12 cellular contexts compared by ENCODE assay signal in genomic region chr3:56456117-56456516, GRCh38.
DNase-seq lines count a peak whose midpoint lies in the region; TF ChIP-seq lines count a peak whose summit lies in the region.
"Had no signal": no experiment of that assay in that cellular context is flagged by ENCODE, and none has a peak within 500 bp of the region (broad histone marks: within the 10 kb centered on the region; RNA-seq: fewer than 3 reads in every experiment).

No MANE protein-coding gene starts in this region.

- no peaks in the 10 kb centered on the region for H3K36me3 ChIP-seq in brain microvascular endothelial cell (replicated peaks)

- no peak overlapping the region for H3K4me3 ChIP-seq in brain microvascular endothelial cell (ENCODE audit: low read depth, low read length)

- DNase-seq in NCI-H1092 treated with DMSO at 0.1 percent for 48 hours (lab: John Stamatoyannopoulos, UW) (peak; percentile 21), NCI-H1092 (lab: John Stamatoyannopoulos, UW) (no peak), COR-L47 (lab: John Stamatoyannopoulos, UW) (peak; percentile 21), NCI-H2081 treated with DMSO at 0.1 percent for 48 hours (lab: John Stamatoyannopoulos, UW) (peak; percentile 82), brain microvascular endothelial cell (no peak)
- no peak for DNase-seq in activated CD8-positive, alpha-beta memory T cell treated with anti-CD3 and anti-CD28 coated beads for 24 hours
- DNase-seq: Caco-2; CD8-positive, alpha-beta T cell; DMS53; IMR-90 had no signal

- no peaks in the 10 kb centered on the region for H3K27me3 ChIP-seq in brain microvascular endothelial cell (replicated peaks)

- in situ Hi-C loops in brain microvascular endothelial cell (cut with HindIII; ENCODE audit: low pct_ligation_motif_present, low sequenced_read_pairs): no loop called here

- no peak for TF ChIP-seq CTCF in VCaP (conservative IDR thresholded peaks at IDR 0.05)
- TF ChIP-seq CTCF in brain microvascular endothelial cell (IDR thresholded peaks at IDR 0.05; ENCODE audit: low read depth, low read length, missing control alignments): no peak

- peak overlapping the region; percentile 46 for H3K27ac ChIP-seq in VCaP
- no peak overlapping the region for H3K27ac ChIP-seq in brain microvascular endothelial cell
- H3K27ac ChIP-seq: 22Rv1 had no signal

Comparison
In these comparisons a context has a peak if more than half of its experiments do, and no peak if none do; other contexts are left out.
1. DNase-seq: peak in NCI-H1092 treated with DMSO at 0.1 percent for 48 hours (single experiment), COR-L47 (single experiment) and NCI-H2081 treated with DMSO at 0.1 percent for 48 hours (single experiment); none in NCI-H1092 (single experiment), activated CD8-positive, alpha-beta memory T cell treated with anti-CD3 and anti-CD28 coated beads for 24 hours (single experiment) and brain microvascular endothelial cell (single experiment).